ENCODE assay signal across 1 cellular context in the genomic region with DNA sequence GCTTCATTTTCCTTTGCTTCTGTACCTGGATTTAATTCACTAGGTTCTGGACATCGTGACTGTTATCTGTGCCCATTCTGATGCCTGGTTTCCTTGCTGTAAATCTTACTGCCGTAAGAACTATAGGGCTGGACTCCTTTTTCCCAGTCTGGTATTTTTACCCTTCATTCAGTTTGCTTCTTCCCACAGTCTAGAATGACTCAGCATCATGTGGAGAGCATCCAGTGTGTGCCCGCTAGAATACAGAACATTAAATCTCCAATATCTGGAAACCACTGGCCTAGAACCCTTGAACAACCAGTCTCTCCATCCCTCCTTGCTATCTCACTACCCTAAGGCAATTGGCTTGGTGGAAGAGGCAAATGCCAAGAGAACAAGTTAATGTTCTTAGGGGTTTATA.
TF ChIP-seq lines count a peak whose summit lies in the region.

No MANE protein-coding gene starts in this region.

TF ChIP-seq in SK-N-SH, 30 proteins besides CTCF, POLR2A, EP300 and RAD21 (continued from another document):
- TF ChIP-seq, protein P1, sequence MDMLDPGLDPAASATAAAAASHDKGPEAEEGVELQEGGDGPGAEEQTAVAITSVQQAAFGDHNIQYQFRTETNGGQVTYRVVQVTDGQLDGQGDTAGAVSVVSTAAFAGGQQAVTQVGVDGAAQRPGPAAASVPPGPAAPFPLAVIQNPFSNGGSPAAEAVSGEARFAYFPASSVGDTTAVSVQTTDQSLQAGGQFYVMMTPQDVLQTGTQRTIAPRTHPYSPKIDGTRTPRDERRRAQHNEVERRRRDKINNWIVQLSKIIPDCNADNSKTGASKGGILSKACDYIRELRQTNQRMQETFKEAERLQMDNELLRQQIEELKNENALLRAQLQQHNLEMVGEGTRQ (IDR thresholded peaks at IDR 0.05; ENCODE audit: borderline replicate concordance, low read depth, low read length): no peak
